Comparison of ENCODE assay signal across 8 cellular contexts in genomic region chr2:200509227-200509607, GRCh38. TPM values are rescaled to one million over a fixed set of nuclear protein-coding genes. Genes with fewer than 3 reads are reported as not detected.
DNase-seq lines count a peak whose midpoint lies in the region; ATAC-seq and TF ChIP-seq lines count a peak whose summit lies in the region.

No MANE protein-coding gene starts in this region.

- H3K27me3 Mint-ChIP-seq in activated T-cell treated with anti-CD3 and anti-CD28 coated beads, Interleukin-2, amount 50 U/mL, for 72 hours (ENCODE audit: low read depth): no peaks in the 10 kb centered on the region

- ATAC-seq in HG03196 (IDR thresholded peaks at IDR 0.05; ENCODE audit: unreplicated experiment) (peak; percentile 4), psoas muscle (peak in 1 of 4 donors; percentile 31), GM19452 (IDR thresholded peaks at IDR 0.05; ENCODE audit: unreplicated experiment) (no peak), GM18909 (IDR thresholded peaks at IDR 0.05; ENCODE audit: poor library complexity, unreplicated experiment) (no peak), HG02642 (IDR thresholded peaks at IDR 0.05; ENCODE audit: poor library complexity, unreplicated experiment) (no peak)
- ATAC-seq in activated T-cell treated with anti-CD3 and anti-CD28 coated beads, Interleukin-2, amount 50 U/mL, for 72 hours (replicated peaks in 1 of 2): no peak

- H3K27ac Mint-ChIP-seq in activated T-cell treated with anti-CD3 and anti-CD28 coated beads, Interleukin-2, amount 50 U/mL, for 72 hours: peak overlapping the region; percentile 86

- H3K4me3 ChIP-seq in cardiac muscle cell (peak overlapping the region; percentile 61), psoas muscle (peak overlapping the region; percentile 66)

- intact Hi-C loops in psoas muscle (cut with DNase I): no loop called here

- no peaks in the 10 kb centered on the region for H3K36me3 Mint-ChIP-seq in activated T-cell treated with anti-CD3 and anti-CD28 coated beads, Interleukin-2, amount 50 U/mL, for 72 hours (ENCODE audit: insufficient read depth in 2 of 2)

- H3K9me3 ChIP-seq in cardiac muscle cell (ENCODE audit: low read depth) (no peaks in the 10 kb centered on the region), psoas muscle (no peaks in the 10 kb centered on the region)

- TF ChIP-seq CTCF in GM10248 (IDR thresholded peaks at IDR 0.05; ENCODE audit: control extremely low read depth, extremely low read depth, low read depth, missing control alignments): no peak
- no peak for TF ChIP-seq CTCF in cardiac muscle cell (IDR thresholded peaks at IDR 0.05; ENCODE audit: low read depth, low read length)
- TF ChIP-seq CTCF in psoas muscle (IDR thresholded peaks at IDR 0.05): no peak

- peaks cover 2% of the 10 kb centered on the region for H3K27me3 ChIP-seq in cardiac muscle cell
- no peaks in the 10 kb centered on the region for H3K27me3 ChIP-seq in psoas muscle (ENCODE audit: insufficient read depth in 3 of 3, low read length in 2 of 3)

- H3K27ac ChIP-seq in cardiac muscle cell: peak overlapping the region; percentile 25
- H3K27ac ChIP-seq in psoas muscle: peak overlapping the region; percentile 59

- peak overlapping the region; percentile 92 to 94 for H3K4me3 Mint-ChIP-seq in activated T-cell treated with anti-CD3 and anti-CD28 coated beads, Interleukin-2, amount 50 U/mL, for 72 hours

- CTCF ChIA-PET in GM10248 (lab: Yijun Ruan, JAX): interaction anchor here (0.6 to 3.2 kb wide), 19 partner anchors 10 to 544 kb away, joined by 3 to 18 read pairs (median 4); partner anchors contain the start of gene SGO2

- H3K36me3 ChIP-seq in cardiac muscle cell (peaks cover 6% of the 10 kb centered on the region), psoas muscle (ENCODE audit: insufficient read depth in 1 of 2, low read depth in 1 of 2) (peaks cover 2 to 20% of the 10 kb centered on the region in 2 donors)

- POLR2A ChIA-PET in GM10248 (lab: Yijun Ruan, JAX): interaction anchor here (0.6 kb wide), 1 partner anchor 428 kb away, joined by 4 read pairs; no protein-coding TSS in a partner anchor

- H3K9me3 Mint-ChIP-seq in activated T-cell treated with anti-CD3 and anti-CD28 coated beads, Interleukin-2, amount 50 U/mL, for 72 hours: no peaks in the 10 kb centered on the region

- peaks cover 5% of the 10 kb centered on the region for H3K4me1 ChIP-seq in cardiac muscle cell (ENCODE audit: low read depth)
- no peaks in the 10 kb centered on the region for H3K4me1 ChIP-seq in psoas muscle

- DNase-seq in GM10248 (ENCODE audit: extremely low spot score) (peak; percentile 32), cardiac muscle cell (ENCODE audit: low read depth in 1 of 2, low spot score in 1 of 2) (peak; percentile 9 to 10), psoas muscle (no peak)
- DNase-seq in activated T-cell treated with anti-CD3 and anti-CD28 coated beads, Interleukin-2, amount 50 U/mL, for 72 hours: peak; percentile 5 to 14

- H3K4me1 Mint-ChIP-seq in activated T-cell treated with anti-CD3 and anti-CD28 coated beads, Interleukin-2, amount 50 U/mL, for 72 hours (ENCODE audit: low read depth): peaks cover 9% of the 10 kb centered on the region

- 17 to 37% (median 26%) methylated on average over 7 to 8 of the region's 8 CpGs for WGBS in psoas muscle, 3 donors

RNA-seq across cellular contexts. Expression of gene KCTD18, which starts 0.7 kb away (rescaled TPM):
- total RNA-seq in activated T-cell treated with anti-CD3 and anti-CD28 coated beads, Interleukin-2, amount 50 U/mL, for 72 hours: 10 to 100 TPM; 17.0 to 23.5 TPM
- 20.8 and 22.1 TPM in 2 replicates for total RNA-seq in cardiac muscle cell
- polyA plus RNA-seq in cardiac muscle cell: 12.5 and 12.6 TPM in 2 replicates
- total RNA-seq in psoas muscle: 10 to 100 TPM in 3 of 4 donors, 1 to 10 TPM in 1; 9.7 to 13.9 (median 10.3) TPM
- polyA plus RNA-seq in psoas muscle: 10 to 100 TPM in 1 of 3 donors, 1 to 10 TPM in 2; 7.1 to 24.0 (median 7.9) TPM

RNA-seq across cellular contexts. Expression of gene SGO2, which starts 16.8 kb away (rescaled TPM):
- 10 to 100 TPM; 36.5 to 38.9 TPM for total RNA-seq in activated T-cell treated with anti-CD3 and anti-CD28 coated beads, Interleukin-2, amount 50 U/mL, for 72 hours
- total RNA-seq in cardiac muscle cell (1.8 and 13.9 TPM in 2 replicates), psoas muscle (under 1 TPM; 0.22 to 0.60 (median 0.48) TPM)
- polyA plus RNA-seq in cardiac muscle cell (8.1 and 26.8 TPM in 2 replicates), psoas muscle (1 to 10 TPM in 2 of 3 donors, under 1 TPM in 1; 0.28 to 2.6 (median 1.1) TPM)

Comparison
In these comparisons a context has a peak if more than half of its experiments do, and no peak if none do; other contexts are left out.
1. DNase-seq: peak in GM10248 (single experiment), activated T-cell treated with anti-CD3 and anti-CD28 coated beads, Interleukin-2, amount 50 U/mL, for 72 hours (2 of 2) and cardiac muscle cell (2 of 2); none in psoas muscle (0 of 2).